Comparison of ENCODE assay signal across 16 cellular contexts in the genomic region with DNA sequence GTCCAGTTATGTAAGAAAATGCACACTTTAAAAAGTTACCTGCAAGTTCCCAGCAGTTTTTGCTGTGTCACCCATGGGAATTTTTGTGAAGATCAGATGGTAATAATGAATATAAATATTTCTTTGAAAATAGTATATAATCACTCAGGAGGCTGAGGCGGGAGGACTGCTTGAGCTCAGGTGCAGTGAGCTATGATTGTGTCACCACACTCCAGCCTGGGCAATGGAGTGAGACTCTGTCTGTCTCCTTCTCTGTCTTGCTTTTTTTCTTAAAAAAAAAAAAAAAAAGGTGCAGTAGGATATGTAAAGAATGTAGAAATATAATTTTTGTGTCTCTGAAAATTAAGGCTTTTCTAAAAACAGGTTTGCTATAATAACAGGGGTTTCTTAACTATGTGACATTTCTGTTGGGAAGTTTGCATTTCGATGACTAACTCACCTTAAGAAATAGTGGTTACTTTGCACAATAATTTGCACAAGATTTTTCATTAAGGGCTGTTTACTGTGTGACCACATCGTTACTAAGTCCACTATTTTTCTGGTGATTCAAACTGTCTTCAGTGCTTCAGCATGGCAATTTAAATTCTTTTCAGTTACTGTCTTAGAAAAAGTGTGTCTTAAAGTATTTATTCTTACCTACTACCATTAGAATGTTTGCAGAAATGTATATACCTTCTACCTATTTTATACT. TPM values are rescaled to one million over a fixed set of nuclear protein-coding genes. Genes with fewer than 3 reads are reported as not detected.
DNase-seq lines count a peak whose midpoint lies in the region; ATAC-seq, FAIRE-seq and TF ChIP-seq lines count a peak whose summit lies in the region.
"Had no signal": no experiment of that assay in that cellular context is flagged by ENCODE, and none has a peak within 500 bp of the region (broad histone marks: within the 10 kb centered on the region; RNA-seq: fewer than 3 reads in every experiment).

No MANE protein-coding gene starts in this region.

- H3K27me3 ChIP-seq in IMR-90 (ENCODE audit: control insufficient read depth, insufficient read depth, low read length) (no peaks in the 10 kb centered on the region), astrocyte (ENCODE audit: insufficient read depth, low read length) (no peaks in the 10 kb centered on the region)
- H3K27me3 ChIP-seq: pancreas had no signal

- no peaks in the 10 kb centered on the region; the same call in 1 of the 2 replicates for H3K4me1 ChIP-seq in IMR-90 (ENCODE audit: control insufficient read depth, insufficient read depth, low read length)
- H3K4me1 ChIP-seq in astrocyte (ENCODE audit: insufficient read depth, low read length): peaks cover 15% of the 10 kb centered on the region
- no peaks in the 10 kb centered on the region for H3K4me1 ChIP-seq in mucosa of descending colon (ENCODE audit: low read depth)

- H3K9me3 Mint-ChIP-seq in astrocyte (ENCODE audit: unreplicated experiment): peaks cover 3% of the 10 kb centered on the region
- peaks cover 12% of the 10 kb centered on the region for H3K9me3 Mint-ChIP-seq in T-helper 2 cell treated with Interferon-gamma antibody and Interleukin-4, amounts not matched to agents 5 μg/mL and 100 μg/mL, for 36 hours
- peaks cover 0 to 8% (median 5%) of the 10 kb centered on the region in 9 donors for H3K9me3 Mint-ChIP-seq in naive thymus-derived CD8-positive, alpha-beta T cell

- H3K4ac ChIP-seq in IMR-90 (ENCODE audit: low read depth, low read length): no peak overlapping the region

- in situ Hi-C loops in IMR-90 (cut with MboI; ENCODE audit: low sequenced_read_pairs): no loop called here

- no peak overlapping the region for H3K56ac ChIP-seq in IMR-90 (ENCODE audit: extremely low read depth, insufficient read depth, low read length)

- no peak overlapping the region for H2BK20ac ChIP-seq in IMR-90 (ENCODE audit: low read depth, low read length)

- no peak overlapping the region for H4K5ac ChIP-seq in IMR-90 (ENCODE audit: low read depth, low read length)

- H3K27ac Mint-ChIP-seq in astrocyte (ENCODE audit: unreplicated experiment): no peak overlapping the region
- H3K27ac Mint-ChIP-seq in T-helper 2 cell treated with Interferon-gamma antibody and Interleukin-4, amounts not matched to agents 5 μg/mL and 100 μg/mL, for 36 hours: no peak overlapping the region
- H3K27ac Mint-ChIP-seq in naive thymus-derived CD8-positive, alpha-beta T cell: no peak overlapping the region
- H3K27ac Mint-ChIP-seq: activated CD4-positive, alpha-beta T cell treated with anti-CD3 and anti-CD28 coated beads for 36 hours; B cell had no signal

- H3K27ac ChIP-seq in IMR-90 (ENCODE audit: insufficient read depth, low read length) (no peak overlapping the region), astrocyte (ENCODE audit: low read depth, low read length) (peak overlapping the region; percentile 38)
- H3K27ac ChIP-seq: KMS-11, pancreas had no signal

- FAIRE-seq in astrocyte (lab: Jason Lieb, UNC): no peak
- FAIRE-seq: H1, pancreas had no signal

- POLR2A ChIA-PET in IMR-90 (lab: Charles Lee; ENCODE audit: unreplicated experiment): no interaction called here
- POLR2A ChIA-PET in naive thymus-derived CD8-positive, alpha-beta T cell (lab: Charles Lee): no interaction called here

- CTCF ChIA-PET in IMR-90 (lab: Yijun Ruan, JAX): interaction anchor here (0.7 kb wide), 1 partner anchor 251 kb away, joined by 3 read pairs; no protein-coding TSS in a partner anchor

- no peaks in the 10 kb centered on the region for H3K27me3 Mint-ChIP-seq in astrocyte (ENCODE audit: low read depth, unreplicated experiment)
- no peaks in the 10 kb centered on the region for H3K27me3 Mint-ChIP-seq in T-helper 2 cell treated with Interferon-gamma antibody and Interleukin-4, amounts not matched to agents 5 μg/mL and 100 μg/mL, for 36 hours (ENCODE audit: low read depth)
- H3K27me3 Mint-ChIP-seq in naive thymus-derived CD8-positive, alpha-beta T cell: no peaks in the 10 kb centered on the region
- H3K27me3 Mint-ChIP-seq: activated CD4-positive, alpha-beta T cell treated with anti-CD3 and anti-CD28 coated beads for 36 hours; B cell had no signal

- peaks cover 11% of the 10 kb centered on the region; the same call in 1 of the 2 replicates for H3K9me1 ChIP-seq in IMR-90 (ENCODE audit: insufficient read depth, low read length)

- H2BK120ac ChIP-seq in IMR-90 (ENCODE audit: low read depth, low read length): no peak overlapping the region

- H3K79me1 ChIP-seq in IMR-90 (ENCODE audit: low read depth in 1 of 2, low read length in 2 of 2): peaks cover 17 to 39% of the 10 kb centered on the region in 2 experiments

- no peak for TF ChIP-seq RAD21 in IMR-90 (IDR thresholded peaks at IDR 0.05; ENCODE audit: low read length)

- H3K4me3 ChIP-seq in IMR-90 (ENCODE audit: insufficient read depth, low read depth, low read length): no peak overlapping the region
- H3K4me3 ChIP-seq in astrocyte (ENCODE audit: insufficient read depth, low read depth, low read length): no peak overlapping the region
- no peak overlapping the region for H3K4me3 ChIP-seq in mucosa of descending colon
- H3K4me3 ChIP-seq: pancreas had no signal

- BruUV-seq in IMR-90 (replicated peaks; lab: Mats Ljungman, UMichigan): no TSS peak

- intact Hi-C loops in IMR-90 (cut with micrococcal nuclease) (no loop called here), mucosa of descending colon (cut with DNase I, micrococcal nuclease) (no loop called here)

- no peak overlapping the region for H3K4me3 Mint-ChIP-seq in astrocyte (ENCODE audit: unreplicated experiment)
- H3K4me3 Mint-ChIP-seq in T-helper 2 cell treated with Interferon-gamma antibody and Interleukin-4, amounts not matched to agents 5 μg/mL and 100 μg/mL, for 36 hours: no peak overlapping the region
- H3K4me3 Mint-ChIP-seq in naive thymus-derived CD8-positive, alpha-beta T cell: no peak overlapping the region
- H3K4me3 Mint-ChIP-seq: activated CD4-positive, alpha-beta T cell treated with anti-CD3 and anti-CD28 coated beads for 36 hours; B cell had no signal

- H3K9ac ChIP-seq in IMR-90 (ENCODE audit: low read depth, low read length): no peak overlapping the region
- H3K9ac ChIP-seq in astrocyte (ENCODE audit: low read length): no peak overlapping the region
- H3K9ac ChIP-seq: KMS-11 had no signal

- ATAC-seq in IMR-90 (ENCODE audit: low read depth): peak; percentile 87
- ATAC-seq in naive thymus-derived CD8-positive, alpha-beta T cell: no peak
- no peak for ATAC-seq in mucosa of descending colon
- ATAC-seq: activated CD4-positive, alpha-beta T cell treated with anti-CD3 and anti-CD28 coated beads for 36 hours; pancreas had no signal

- dilution Hi-C loops in IMR-90 (cut with HindIII; ENCODE audit: low sequenced_read_pairs, unreplicated experiment): no loop called here

- no peak overlapping the region for H2AK9ac ChIP-seq in IMR-90 (replicated peaks; ENCODE audit: low read depth, low read length, poor library complexity)

- H3K79me2 ChIP-seq in astrocyte (ENCODE audit: insufficient read depth, low read length): peaks cover 28% of the 10 kb centered on the region

- H3K9me3 ChIP-seq in IMR-90 (ENCODE audit: control insufficient read depth, insufficient read depth, low read length): no peaks in the 10 kb centered on the region
- H3K9me3 ChIP-seq in astrocyte (ENCODE audit: insufficient read depth, low read depth, low read length): no peaks in the 10 kb centered on the region
- no peaks in the 10 kb centered on the region for H3K9me3 ChIP-seq in mucosa of descending colon
- H3K9me3 ChIP-seq: pancreas had no signal

- no peak overlapping the region; the same call in 1 of the 2 replicates for H3K4me2 ChIP-seq in IMR-90 (ENCODE audit: low read depth, low read length)
- H3K4me2 ChIP-seq in astrocyte (ENCODE audit: low read length): peak overlapping the region; percentile 10
- H3K4me2 ChIP-seq: KMS-11 had no signal

- TF ChIP-seq CTCF in IMR-90 (conservative IDR thresholded peaks at IDR 0.05; ENCODE audit: low read depth, low read length): no peak
- TF ChIP-seq CTCF in astrocyte (IDR thresholded peaks at IDR 0.05; ENCODE audit: insufficient read depth, low read depth, low read length): no peak
- no peak for TF ChIP-seq CTCF in mucosa of descending colon (IDR thresholded peaks at IDR 0.05)

- DNase-seq in AG08395 (ENCODE audit: low spot score) (peak; percentile 70), IMR-90 (peak; percentile 89), astrocyte (ENCODE audit: low read depth) (peak; percentile 79), kidney glomerular epithelial cell (lab: John Stamatoyannopoulos, UW) (peak; percentile 48), HuH-7.5 (ENCODE audit: low spot score) (no peak), mucosa of descending colon (no peak)
- no peak for DNase-seq in T-helper 2 cell treated with Interferon-gamma antibody and Interleukin-4, amounts not matched to agents 5 μg/mL and 100 μg/mL, for 36 hours (ENCODE audit: low spot score)
- DNase-seq in naive thymus-derived CD8-positive, alpha-beta T cell: no peak
- DNase-seq: activated CD4-positive, alpha-beta T cell treated with anti-CD3 and anti-CD28 coated beads for 36 hours; activated effector memory CD4-positive, alpha-beta T cell treated with anti-CD3 and anti-CD28 coated beads, Interleukin-2, amount 50 U/mL, for 16 hours; NCI-H345; pancreas; stimulated activated CD4-positive, alpha-beta T cell treated with anti-CD3 and anti-CD28 coated beads, Interleukin-4, amount 100 ng/mL, for 4 hours had no signal

- H2BK5ac ChIP-seq in IMR-90 (ENCODE audit: low read depth, low read length, poor library complexity, severe bottlenecking): peak overlapping the region; percentile 84

- H3K14ac ChIP-seq in IMR-90 (replicated peaks; ENCODE audit: low read depth, low read length): no peak overlapping the region

- H3K4me1 Mint-ChIP-seq in astrocyte (ENCODE audit: low read depth, unreplicated experiment): peaks cover 9% of the 10 kb centered on the region
- no peaks in the 10 kb centered on the region for H3K4me1 Mint-ChIP-seq in T-helper 2 cell treated with Interferon-gamma antibody and Interleukin-4, amounts not matched to agents 5 μg/mL and 100 μg/mL, for 36 hours (ENCODE audit: low read depth)
- H3K4me1 Mint-ChIP-seq in naive thymus-derived CD8-positive, alpha-beta T cell: peaks cover 4 to 8% (median 6%) of the 10 kb centered on the region in 4 donors
- H3K4me1 Mint-ChIP-seq: activated CD4-positive, alpha-beta T cell treated with anti-CD3 and anti-CD28 coated beads for 36 hours; B cell had no signal

- H3K23ac ChIP-seq in IMR-90 (ENCODE audit: low read depth, low read length): no peak overlapping the region

- no peak overlapping the region for H2BK15ac ChIP-seq in IMR-90 (ENCODE audit: low read depth, low read length)

- no peak overlapping the region for H4K8ac ChIP-seq in IMR-90 (ENCODE audit: low read depth in 2 of 2, low read length in 2 of 2)

- no peak overlapping the region for H2AFZ ChIP-seq in IMR-90 (replicated peaks; ENCODE audit: low read length, poor library complexity)
- H2AFZ ChIP-seq in astrocyte (ENCODE audit: low read depth, low read length): no peak overlapping the region

- H3K36me3 Mint-ChIP-seq in astrocyte (ENCODE audit: low read depth, unreplicated experiment): peaks cover 20% of the 10 kb centered on the region
- H3K36me3 Mint-ChIP-seq in T-helper 2 cell treated with Interferon-gamma antibody and Interleukin-4, amounts not matched to agents 5 μg/mL and 100 μg/mL, for 36 hours (ENCODE audit: low read depth): peaks cover 55% of the 10 kb centered on the region
- H3K36me3 Mint-ChIP-seq in naive thymus-derived CD8-positive, alpha-beta T cell: peaks cover 33 to 80% (median 72%) of the 10 kb centered on the region in 3 donors

- no peak overlapping the region; the same call in 1 of the 2 replicates for H3K18ac ChIP-seq in IMR-90 (ENCODE audit: low read depth, low read length)

- H2AK5ac ChIP-seq in IMR-90 (ENCODE audit: low read depth, low read length): no peak overlapping the region

- no CpG with 5 or more reads among the region's 3 CpGs for WGBS in IMR-90 (ENCODE audit: extremely low coverage in 2 of 2, insufficient read length in 1 of 2), 2 experiments

- H3K36me3 ChIP-seq in IMR-90 (ENCODE audit: control insufficient read depth, insufficient read depth, low read length) (peaks cover 5% of the 10 kb centered on the region; the same call in 1 of the 2 replicates), astrocyte (ENCODE audit: insufficient read depth, low read length) (peaks cover 9% of the 10 kb centered on the region), mucosa of descending colon (ENCODE audit: low read depth) (no peaks in the 10 kb centered on the region)

- H4K91ac ChIP-seq in IMR-90 (ENCODE audit: insufficient read depth, low read depth, low read length): no peak overlapping the region

- no peak for TF ChIP-seq POLR2A in IMR-90 (IDR thresholded peaks at IDR 0.05; ENCODE audit: low read depth, low read length)

- H4K20me1 ChIP-seq in IMR-90 (ENCODE audit: insufficient read depth, low read length): peaks cover 9% of the 10 kb centered on the region
- H4K20me1 ChIP-seq in astrocyte (ENCODE audit: insufficient read depth, low read length): peaks cover 42% of the 10 kb centered on the region

RNA-seq across cellular contexts. Expression of a gene that starts 37.3 kb away (rescaled TPM):
- total RNA-seq in IMR-90 (2012; rRNA removed): 28.5 and 51.4 TPM in 2 replicates
- polyA plus RNA-seq in IMR-90 (2012; rRNA removed): 8.7 and 10.7 TPM in 2 replicates
- polyA plus RNA-seq in IMR-90 (2012; cell fraction: cytosol; rRNA removed): 3.3 and 3.8 TPM in 2 replicates
- polyA plus RNA-seq in IMR-90 (2012; cell fraction: nucleus; rRNA removed; ENCODE audit: low replicate concordance): 1.3 and 4.2 TPM in 2 replicates
- 51.7 and 55.7 TPM in 2 replicates for total RNA-seq in astrocyte
- 10 to 100 TPM; 17.4 to 18.5 TPM for total RNA-seq in naive thymus-derived CD8-positive, alpha-beta T cell
- polyA plus RNA-seq in naive thymus-derived CD8-positive, alpha-beta T cell: 10 to 100 TPM; 11.3 to 17.0 (median 11.7) TPM
- 10 to 100 TPM; 48.6 to 60.5 (median 55.2) TPM for total RNA-seq in mucosa of descending colon

Comparison
In these comparisons a context has a peak if more than half of its experiments do, and no peak if none do; other contexts are left out.
1. DNase-seq: peak in AG08395 (single experiment), IMR-90 (single experiment), astrocyte (single experiment) and kidney glomerular epithelial cell (single experiment); none in T-helper 2 cell treated with Interferon-gamma antibody and Interleukin-4, amounts not matched to agents 5 μg/mL and 100 μg/mL, for 36 hours (single experiment), HuH-7.5 (single experiment), naive thymus-derived CD8-positive, alpha-beta T cell (0 of 10) and mucosa of descending colon (0 of 3).